ENCODE assay signal across 8 cellular contexts in the genomic region with DNA sequence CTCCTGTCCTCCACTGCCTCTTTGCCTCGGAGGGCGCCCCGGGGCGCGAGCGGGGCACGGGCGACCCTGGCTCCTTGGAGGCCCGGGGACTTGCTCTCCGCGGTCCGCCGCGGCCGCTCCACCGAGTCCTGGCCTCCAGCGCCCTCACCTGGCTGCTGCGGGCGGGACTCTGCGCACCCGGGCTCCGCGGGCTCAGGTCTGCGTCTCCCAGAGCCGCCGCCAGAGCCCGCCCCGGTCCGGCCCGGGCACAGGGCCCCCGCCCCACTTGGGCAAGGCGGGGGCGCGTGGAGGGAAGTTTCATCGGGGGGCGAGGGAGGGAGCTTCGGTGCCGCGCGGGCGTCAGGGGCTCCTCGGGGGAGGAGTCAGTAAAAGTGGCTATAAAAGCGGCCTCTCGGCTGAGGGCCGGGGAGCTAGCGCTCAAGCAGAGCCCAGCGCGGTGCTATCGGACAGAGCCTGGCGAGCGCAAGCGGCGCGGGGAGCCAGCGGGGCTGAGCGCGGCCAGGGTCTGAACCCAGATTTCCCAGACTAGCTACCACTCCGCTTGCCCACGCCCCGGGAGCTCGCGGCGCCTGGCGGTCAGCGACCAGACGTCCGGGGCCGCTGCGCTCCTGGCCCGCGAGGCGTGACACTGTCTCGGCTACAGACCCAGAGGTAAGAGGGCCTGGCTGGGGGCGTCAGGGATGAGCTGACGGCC. TPM values are rescaled to one million over a fixed set of nuclear protein-coding genes. Genes with fewer than 3 reads are reported as not detected.
A peak's percentile ranks its signal among the peaks of the same experiment; 100 is the strongest.
DNase-seq lines count a peak whose midpoint lies in the region; ATAC-seq and TF ChIP-seq lines count a peak whose summit lies in the region.

A gene with protein sequence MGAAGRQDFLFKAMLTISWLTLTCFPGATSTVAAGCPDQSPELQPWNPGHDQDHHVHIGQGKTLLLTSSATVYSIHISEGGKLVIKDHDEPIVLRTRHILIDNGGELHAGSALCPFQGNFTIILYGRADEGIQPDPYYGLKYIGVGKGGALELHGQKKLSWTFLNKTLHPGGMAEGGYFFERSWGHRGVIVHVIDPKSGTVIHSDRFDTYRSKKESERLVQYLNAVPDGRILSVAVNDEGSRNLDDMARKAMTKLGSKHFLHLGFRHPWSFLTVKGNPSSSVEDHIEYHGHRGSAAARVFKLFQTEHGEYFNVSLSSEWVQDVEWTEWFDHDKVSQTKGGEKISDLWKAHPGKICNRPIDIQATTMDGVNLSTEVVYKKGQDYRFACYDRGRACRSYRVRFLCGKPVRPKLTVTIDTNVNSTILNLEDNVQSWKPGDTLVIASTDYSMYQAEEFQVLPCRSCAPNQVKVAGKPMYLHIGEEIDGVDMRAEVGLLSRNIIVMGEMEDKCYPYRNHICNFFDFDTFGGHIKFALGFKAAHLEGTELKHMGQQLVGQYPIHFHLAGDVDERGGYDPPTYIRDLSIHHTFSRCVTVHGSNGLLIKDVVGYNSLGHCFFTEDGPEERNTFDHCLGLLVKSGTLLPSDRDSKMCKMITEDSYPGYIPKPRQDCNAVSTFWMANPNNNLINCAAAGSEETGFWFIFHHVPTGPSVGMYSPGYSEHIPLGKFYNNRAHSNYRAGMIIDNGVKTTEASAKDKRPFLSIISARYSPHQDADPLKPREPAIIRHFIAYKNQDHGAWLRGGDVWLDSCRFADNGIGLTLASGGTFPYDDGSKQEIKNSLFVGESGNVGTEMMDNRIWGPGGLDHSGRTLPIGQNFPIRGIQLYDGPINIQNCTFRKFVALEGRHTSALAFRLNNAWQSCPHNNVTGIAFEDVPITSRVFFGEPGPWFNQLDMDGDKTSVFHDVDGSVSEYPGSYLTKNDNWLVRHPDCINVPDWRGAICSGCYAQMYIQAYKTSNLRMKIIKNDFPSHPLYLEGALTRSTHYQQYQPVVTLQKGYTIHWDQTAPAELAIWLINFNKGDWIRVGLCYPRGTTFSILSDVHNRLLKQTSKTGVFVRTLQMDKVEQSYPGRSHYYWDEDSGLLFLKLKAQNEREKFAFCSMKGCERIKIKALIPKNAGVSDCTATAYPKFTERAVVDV (N-terminal part only) (plus strand): TSS at position 407 of the 694 bp plus-strand sequence. CDS start 94,510 bp downstream, outside the sequence.

- H3K9ac ChIP-seq in mucosa of stomach (ENCODE audit: low read length) = peak within 1 kb of the TSS; percentile 37

- intact Hi-C loops in esophagus squamous epithelium (cut with DNase I) = loop anchor here (5.0 to 10.0 kb wide), 2 partner anchors 64 to 212 kb away; no protein-coding TSS in a partner anchor

- POLR2A ChIA-PET in AG04450 (lab: Yijun Ruan, JAX) = interaction anchor here (0.6 to 2.2 kb wide), 20 partner anchors 9 to 324 kb away, joined by 3 to 24 read pairs (median 4); a partner anchor contains a TSS

- CTCF ChIA-PET in AG04450 (lab: Charles Lee) = interaction anchor here (0.6 to 7.0 kb wide), 74 partner anchors 8 to 487 kb away, joined by 3 to 169 read pairs (median 4); no protein-coding TSS in a partner anchor

- peak; percentile 69 for TF ChIP-seq CTCF in AG04450 (IDR thresholded peaks at IDR 0.05; ENCODE audit: low read depth, low read length)
- peak; percentile 61 for TF ChIP-seq CTCF in GM13977 (IDR thresholded peaks at IDR 0.05; ENCODE audit: extremely low read depth, insufficient read depth, missing control alignments)
- TF ChIP-seq CTCF in esophagus squamous epithelium (IDR thresholded peaks at IDR 0.05) = peak; percentile 48 to 97 (median 89)

- H3K9me3 ChIP-seq in AG04450 (ENCODE audit: control insufficient read depth, insufficient read depth, low read length) = peaks cover 9% of the 10 kb centered on the region
- H3K9me3 ChIP-seq in esophagus squamous epithelium = no peaks in the 10 kb centered on the region
- H3K9me3 ChIP-seq in mucosa of stomach (ENCODE audit: control insufficient read depth, low read length) = no peaks in the 10 kb centered on the region

- H3K4me1 ChIP-seq in esophagus squamous epithelium = peaks cover 31 to 52% (median 43%) of the 10 kb centered on the region in 3 donors
- peaks cover 26% of the 10 kb centered on the region for H3K4me1 ChIP-seq in mucosa of stomach (ENCODE audit: control insufficient read depth, insufficient read depth, low read length)

- in situ Hi-C loops in GM13977 (cut with MboI; ENCODE audit: low pct_unique_long_range_greater_than_20kb, low sequenced_read_pairs, unreplicated experiment) = no loop called here

- H3K27ac ChIP-seq in AG04450 (ENCODE audit: low read depth, low read length) (no peak within 1 kb of the TSS), esophagus squamous epithelium (peak within 1 kb of the TSS; percentile 11 to 86 (median 68))

- WGBS in esophagus squamous epithelium, 2 donors = 0% methylated on average over 2 of the region's 75 CpGs; no CpG with 5 or more reads in 1 of the 2 donors

- peak within 1 kb of the TSS; percentile 89 for H3K4me3 ChIP-seq in AG04450 (ENCODE audit: low read depth, low read length)
- H3K4me3 ChIP-seq in esophagus squamous epithelium = peak within 1 kb of the TSS; percentile 53 to 80 (median 59)
- H3K4me3 ChIP-seq in mucosa of stomach (ENCODE audit: low read length) = peak within 1 kb of the TSS; percentile 26

- no peaks in the 10 kb centered on the region for H3K27me3 ChIP-seq in AG04450 (ENCODE audit: control insufficient read depth, insufficient read depth, low read length)
- H3K27me3 ChIP-seq in esophagus squamous epithelium = peaks cover 0 to 48% (median 3%) of the 10 kb centered on the region in 4 donors
- H3K27me3 ChIP-seq in mucosa of stomach (ENCODE audit: control insufficient read depth, insufficient read depth, low read length) = peaks cover 37% of the 10 kb centered on the region

- ATAC-seq in stimulated activated naive CD8-positive, alpha-beta T cell treated with anti-CD3 and anti-CD28 coated beads, Interleukin-15, Interleukin-2, amounts not matched to agents 100 U/mL and 50 U/mL, for 24 hours = peak; percentile 79

- peak in 2 of 4 donors; percentile 31 to 35 for TF ChIP-seq POLR2A in esophagus squamous epithelium (IDR thresholded peaks at IDR 0.05)

- peak; percentile 55 for DNase-seq in AG04450 (ENCODE audit: low read depth, low spot score)
- peak; percentile 75 for DNase-seq in GM13977 (ENCODE audit: low spot score)
- DNase-seq in NCI-H345 (lab: John Stamatoyannopoulos, UW) = peak; percentile 79
- peak; percentile 28 to 61 (median 47) for DNase-seq in activated CD8-positive, alpha-beta memory T cell treated with anti-CD3 and anti-CD28 coated beads for 48 hours (ENCODE audit: low read depth in 2 of 3, low spot score in 2 of 3)
- DNase-seq in esophagus squamous epithelium (lab: John Stamatoyannopoulos, UW) = no peak
- peak; percentile 79 for DNase-seq in stimulated activated naive CD8-positive, alpha-beta T cell treated with anti-CD3 and anti-CD28 coated beads, Interleukin-15, Interleukin-2, amounts not matched to agents 100 U/mL and 50 U/mL, for 24 hours
- no peak for DNase-seq in NK-92 (lab: John Stamatoyannopoulos, UW; ENCODE audit: unreplicated experiment)

- H3K36me3 ChIP-seq in esophagus squamous epithelium (peaks cover 0 to 16% (median 0%) of the 10 kb centered on the region in 3 donors), mucosa of stomach (ENCODE audit: control insufficient read depth, insufficient read depth, low read length) (no peaks in the 10 kb centered on the region)

RNA-seq across cellular contexts. Expression of the gene that starts here (rescaled TPM):
- polyA plus RNA-seq in AG04450 (2011; rRNA removed) = 221 and 231 TPM in 2 replicates
- 230 and 317 TPM in 2 replicates for polyA minus RNA-seq in AG04450 (2011; rRNA and poly(A)+ RNA removed)
- total RNA-seq in esophagus squamous epithelium = 10 to 100 TPM in 1 of 4 donors, 1 to 10 TPM in 3; 2.8 to 13.5 (median 7.6) TPM

Comparison
In these comparisons a context has a peak if more than half of its experiments do, and no peak if none do; other contexts are left out.
1. DNase-seq: peak in AG04450 (single experiment), GM13977 (single experiment), NCI-H345 (single experiment), activated CD8-positive, alpha-beta memory T cell treated with anti-CD3 and anti-CD28 coated beads for 48 hours (3 of 3) and stimulated activated naive CD8-positive, alpha-beta T cell treated with anti-CD3 and anti-CD28 coated beads, Interleukin-15, Interleukin-2, amounts not matched to agents 100 U/mL and 50 U/mL, for 24 hours (single experiment); none in esophagus squamous epithelium (single experiment) and NK-92 (single experiment).
2. H3K4me3 ChIP-seq: peak in every context shown above with its lines; median percentile 89 in AG04450; 59 in esophagus squamous epithelium; 26 in mucosa of stomach.
3. Peak in every context shown above with its lines, with median percentiles within 50 percentile points of each other: CTCF ChIP-seq.